37 cellular contexts compared by ENCODE assay signal in the genomic region with DNA sequence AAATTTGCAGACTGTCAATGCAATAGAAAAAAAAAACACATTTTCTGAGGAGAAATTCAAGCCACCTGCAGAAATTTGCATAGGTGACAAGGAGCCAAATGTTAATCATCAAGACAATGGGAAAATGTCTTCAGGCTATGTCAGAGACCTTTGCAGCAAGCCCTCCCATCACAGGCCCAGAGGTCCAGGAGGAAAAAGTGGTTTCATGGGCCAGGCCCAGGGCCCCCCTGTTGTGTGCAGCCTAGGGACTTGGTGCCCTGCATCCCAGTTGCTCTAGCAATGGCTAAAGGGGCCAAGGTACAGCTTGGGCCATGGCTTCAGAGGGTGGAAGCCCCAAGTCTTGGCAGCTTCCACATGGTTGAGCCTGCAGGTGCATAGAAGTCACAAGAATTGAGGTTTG.
"Had no signal": no experiment of that assay in that cellular context is flagged by ENCODE, and none has a peak within 500 bp of the region (broad histone marks: within the 10 kb centered on the region; RNA-seq: fewer than 3 reads in every experiment).

No MANE protein-coding gene starts in this region.

- DNase-seq: activated effector memory CD4-positive, alpha-beta T cell treated with anti-CD3 and anti-CD28 coated beads, Interleukin-2, amount 50 U/mL, for 16 hours; activated effector memory CD4-positive, alpha-beta T cell treated with Interleukin-2 at 50 U/mL for 16 hours; activated gamma-delta T cell; activated gamma-delta T cell treated with Interleukin-2 at 50 U/mL for 16 hours; activated naive CD4-positive, alpha-beta T cell; activated naive CD4-positive, alpha-beta T cell treated with anti-CD3 and anti-CD28 coated beads for 36 hours; activated naive CD4-positive, alpha-beta T cell treated with anti-CD3 and anti-CD28 coated beads, Interleukin-2, amount 10 ng/mL, durations not matched to agents 7 days and 5 days; activated naive CD4-positive, alpha-beta T cell treated with anti-CD3 and anti-CD28 coated beads, Interleukin-2, amount 50 U/mL, for 16 hours; activated naive CD4-positive, alpha-beta T cell treated with Interleukin-2 at 50 U/mL for 16 hours; activated naive CD8-positive, alpha-beta T cell treated with anti-CD3 and anti-CD28 coated beads for 36 hours; activated naive CD8-positive, alpha-beta T cell treated with anti-CD3 and anti-CD28 coated beads, Interleukin-2, amount 10 ng/mL, durations not matched to agents 7 days and 5 days; activated naive CD8-positive, alpha-beta T cell treated with anti-CD3 and anti-CD28 coated beads, Interleukin-2, amount 50 U/mL, for 24 hours; activated T-cell treated with anti-CD3 and anti-CD28 coated beads, Interleukin-2, amount 50 U/mL, for 1 hour; activated T-cell treated with anti-CD3 and anti-CD28 coated beads, Interleukin-2, amount 50 U/mL, for 24 hours; activated T-cell treated with anti-CD3 and anti-CD28 coated beads, Interleukin-2, amount 50 U/mL, for 4 hours; activated T-cell treated with anti-CD3 and anti-CD28 coated beads, Interleukin-2, amount 50 U/mL, for 48 hours; activated T-cell treated with anti-CD3 and anti-CD28 coated beads, Interleukin-2, amount 50 U/mL, for 72 hours; adrenal gland; amniotic stem cell; amygdala; anterior cingulate cortex; aorta; body of pancreas; brain microvascular endothelial cell; caudate nucleus; central memory CD4-positive, alpha-beta T cell; cerebellar nuclear complex had no signal

- H3K4me3 ChIP-seq: adrenal gland, ascending aorta, body of pancreas, breast epithelium, cardiac muscle cell had no signal

- H3K27ac ChIP-seq: adrenal gland, ascending aorta, body of pancreas, brain microvascular endothelial cell, breast epithelium, cardiac muscle cell had no signal

- H3K36me3 ChIP-seq: adrenal gland, brain microvascular endothelial cell, cardiac muscle cell had no signal

- H3K4me1 Mint-ChIP-seq: activated naive CD4-positive, alpha-beta T cell treated with anti-CD3 and anti-CD28 coated beads, Interleukin-2, amount 10 ng/mL, durations not matched to agents 7 days and 5 days; activated naive CD8-positive, alpha-beta T cell treated with anti-CD3 and anti-CD28 coated beads, Interleukin-2, amount 10 ng/mL, durations not matched to agents 7 days and 5 days; activated naive CD8-positive, alpha-beta T cell treated with anti-CD3 and anti-CD28 coated beads, Interleukin-2, amount 50 U/mL, for 24 hours; brain had no signal

- H3K4me3 Mint-ChIP-seq: activated naive CD4-positive, alpha-beta T cell treated with anti-CD3 and anti-CD28 coated beads for 36 hours; activated naive CD4-positive, alpha-beta T cell treated with anti-CD3 and anti-CD28 coated beads, Interleukin-2, amount 10 ng/mL, durations not matched to agents 7 days and 5 days; activated naive CD4-positive, alpha-beta T cell treated with anti-CD3 and anti-CD28 coated beads, Interleukin-2, amount 50 U/mL, for 24 hours; activated naive CD8-positive, alpha-beta T cell; activated naive CD8-positive, alpha-beta T cell treated with anti-CD3 and anti-CD28 coated beads for 36 hours; activated naive CD8-positive, alpha-beta T cell treated with anti-CD3 and anti-CD28 coated beads, Interleukin-2, amount 10 ng/mL, durations not matched to agents 7 days and 5 days; activated naive CD8-positive, alpha-beta T cell treated with anti-CD3 and anti-CD28 coated beads, Interleukin-2, amount 50 U/mL, for 24 hours; activated T-cell treated with anti-CD3 and anti-CD28 coated beads, Interleukin-2, amount 50 U/mL, for 24 hours; activated T-cell treated with anti-CD3 and anti-CD28 coated beads, Interleukin-2, amount 50 U/mL, for 4 hours; activated T-cell treated with anti-CD3 and anti-CD28 coated beads, Interleukin-2, amount 50 U/mL, for 72 hours; activated T-helper 1 cell treated with anti-CD3 and anti-CD28 coated beads, Interleukin-12 subunit alpha, Interleukin-12 subunit beta, Interleukin-2, Interleukin-4 antibody, amounts not matched to agents 30 ng/mL and 10 ng/mL and 1 ng/mL, durations not matched to agents 14 hours and 24 hours and 36 hours; activated T-helper 17 cell treated with anti-CD3 and anti-CD28 coated beads, Interleukin-2, amount 50 U/mL, for 72 hours; brain; central memory CD8-positive, alpha-beta T cell had no signal

- ATAC-seq: activated naive CD8-positive, alpha-beta T cell treated with anti-CD3 and anti-CD28 coated beads, Interleukin-2, amount 50 U/mL, for 24 hours; activated T-cell treated with anti-CD3 and anti-CD28 coated beads, Interleukin-2, amount 50 U/mL, for 4 hours; activated T-cell treated with anti-CD3 and anti-CD28 coated beads, Interleukin-2, amount 50 U/mL, for 72 hours; activated T-helper 17 cell treated with anti-CD3 and anti-CD28 coated beads, Interleukin-2, amount 50 U/mL, for 72 hours; body of pancreas had no signal

- H3K4me1 ChIP-seq: adrenal gland, ascending aorta, body of pancreas, breast epithelium had no signal

- H3K27ac Mint-ChIP-seq: activated naive CD4-positive, alpha-beta T cell treated with anti-CD3 and anti-CD28 coated beads for 36 hours; activated naive CD4-positive, alpha-beta T cell treated with anti-CD3 and anti-CD28 coated beads, Interleukin-2, amount 10 ng/mL, durations not matched to agents 7 days and 5 days; activated naive CD8-positive, alpha-beta T cell; activated naive CD8-positive, alpha-beta T cell treated with anti-CD3 and anti-CD28 coated beads for 36 hours; activated naive CD8-positive, alpha-beta T cell treated with anti-CD3 and anti-CD28 coated beads, Interleukin-2, amount 10 ng/mL, durations not matched to agents 7 days and 5 days; activated naive CD8-positive, alpha-beta T cell treated with anti-CD3 and anti-CD28 coated beads, Interleukin-2, amount 50 U/mL, for 24 hours; activated T-cell treated with anti-CD3 and anti-CD28 coated beads, Interleukin-2, amount 50 U/mL, for 24 hours; activated T-cell treated with anti-CD3 and anti-CD28 coated beads, Interleukin-2, amount 50 U/mL, for 72 hours; activated T-helper 1 cell treated with anti-CD3 and anti-CD28 coated beads, Interleukin-12 subunit alpha, Interleukin-12 subunit beta, Interleukin-2, Interleukin-4 antibody, amounts not matched to agents 30 ng/mL and 10 ng/mL and 1 ng/mL, durations not matched to agents 14 hours and 24 hours and 36 hours; activated T-helper 2 cell treated with anti-CD3 and anti-CD28 coated beads, Interferon-gamma antibody, Interleukin-2, Interleukin-4, amounts not matched to agents 10 μg/mL and 5 μg/mL and 100 μg/mL, durations not matched to agents 14 hours and 24 hours and 36 hours; brain had no signal

- H3K27me3 Mint-ChIP-seq: activated naive CD4-positive, alpha-beta T cell treated with anti-CD3 and anti-CD28 coated beads, Interleukin-2, amount 10 ng/mL, durations not matched to agents 7 days and 5 days; activated naive CD4-positive, alpha-beta T cell treated with anti-CD3 and anti-CD28 coated beads, Interleukin-2, amount 50 U/mL, for 24 hours; activated naive CD8-positive, alpha-beta T cell; activated naive CD8-positive, alpha-beta T cell treated with anti-CD3 and anti-CD28 coated beads for 36 hours; activated naive CD8-positive, alpha-beta T cell treated with anti-CD3 and anti-CD28 coated beads, Interleukin-2, amount 10 ng/mL, durations not matched to agents 7 days and 5 days; activated naive CD8-positive, alpha-beta T cell treated with anti-CD3 and anti-CD28 coated beads, Interleukin-2, amount 50 U/mL, for 24 hours; activated T-cell treated with anti-CD3 and anti-CD28 coated beads, Interleukin-2, amount 50 U/mL, for 24 hours; activated T-helper 17 cell treated with anti-CD3 and anti-CD28 coated beads, Interleukin-2, amount 50 U/mL, for 72 hours; brain; central memory CD8-positive, alpha-beta T cell had no signal
